7 cellular contexts compared by ENCODE assay signal in the genomic region with DNA sequence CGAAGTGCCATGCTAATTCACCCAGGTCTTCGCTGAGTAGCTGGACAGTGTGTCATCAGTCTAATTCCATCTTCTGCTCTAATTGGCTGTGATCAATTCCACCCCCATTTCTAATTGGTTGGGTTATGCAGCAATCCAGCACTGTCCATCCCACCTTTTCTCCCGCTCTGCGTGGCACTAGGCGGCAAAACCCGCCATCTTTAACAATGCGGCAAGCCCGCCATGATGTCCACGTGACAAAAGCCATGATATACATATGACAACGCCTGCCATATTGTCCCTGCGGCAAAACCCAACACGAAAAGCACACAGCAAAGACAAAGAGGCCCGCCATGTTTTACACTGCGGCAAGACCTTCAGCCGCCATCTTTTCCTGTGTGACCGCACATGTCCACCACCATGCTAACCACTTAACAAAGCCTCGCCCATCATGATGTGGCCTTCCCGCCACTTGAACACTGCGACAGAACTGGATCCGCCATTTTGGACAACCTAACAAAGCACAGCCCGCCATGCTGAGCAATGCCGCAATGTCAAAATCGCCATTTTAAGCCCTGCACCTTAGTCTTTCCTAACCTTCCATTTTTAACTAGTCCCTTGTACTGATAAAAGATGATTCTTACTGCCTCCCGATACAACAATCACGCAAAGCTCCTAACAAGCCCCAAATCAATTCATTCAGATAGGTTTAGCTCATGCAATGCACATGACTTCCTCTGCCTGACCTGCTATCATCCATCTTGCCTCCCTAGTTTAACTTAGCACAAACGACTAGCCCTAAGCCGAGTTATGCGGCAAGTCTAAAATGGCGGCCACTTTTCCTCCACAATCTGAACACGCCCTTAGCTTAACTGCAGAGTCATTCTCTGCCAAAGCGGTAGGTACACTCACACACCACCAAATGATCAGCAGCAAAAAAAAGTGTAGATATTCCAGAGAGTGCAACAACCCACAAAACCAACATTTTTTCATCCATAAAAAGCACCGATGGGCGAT. TPM values are rescaled to one million over a fixed set of nuclear protein-coding genes. Genes with fewer than 3 reads are reported as not detected.
DNase-seq lines count a peak whose midpoint lies in the region; ATAC-seq and TF ChIP-seq lines count a peak whose summit lies in the region.

No MANE protein-coding gene starts in this region.

- no peak for TF ChIP-seq EP300 in stomach (IDR thresholded peaks at IDR 0.05)

- WGBS in stomach, 5 donors, result 45 to 98% (median 87%) methylated on average over 33 of the region's 33 CpGs

- no peak for TF ChIP-seq POLR2A in stomach (IDR thresholded peaks at IDR 0.05)

- no peaks in the 10 kb centered on the region for H3K9me3 ChIP-seq in stomach

- DNase-seq in NCI-H1048 (lab: John Stamatoyannopoulos, UW) (peak; percentile 19), stomach (peak; percentile 87), NCI-H2029 treated with DMSO at 0.1 percent for 48 hours (lab: John Stamatoyannopoulos, UW) (no peak)
- DNase-seq in effector CD4-positive, alpha-beta T cell, result peak; percentile 63
- DNase-seq in activated effector memory CD4-positive, alpha-beta T cell treated with Interleukin-2 at 50 U/mL for 16 hours, result no peak

- H3K27ac ChIP-seq in stomach, result peak overlapping the region in 3 of 5 donors; percentile 77 to 89 (median 85)

- peak overlapping the region in 2 of 4 donors; percentile 54 for H3K4me3 ChIP-seq in stomach

- intact Hi-C loops in stomach (cut with DNase I; ENCODE audit: low total_unique reads), result loop anchor here (10.0 kb wide), 2 partner anchors 493 to 703 kb away; no protein-coding TSS in a partner anchor

- no peaks in the 10 kb centered on the region for H3K36me3 ChIP-seq in stomach

- ATAC-seq in GM19324 (IDR thresholded peaks at IDR 0.05; ENCODE audit: low FRiP score, unreplicated experiment) (peak; percentile 79), HG03045 (IDR thresholded peaks at IDR 0.05; ENCODE audit: unreplicated experiment) (no peak)

- peaks cover 0 to 26% (median 10%) of the 10 kb centered on the region in 4 donors for H3K4me1 ChIP-seq in stomach

- H3K27me3 ChIP-seq in stomach, result no peaks in the 10 kb centered on the region

- TF ChIP-seq CTCF in stomach (IDR thresholded peaks at IDR 0.05), result no peak

RNA-seq across cellular contexts. Expression of a gene that starts 1.2 kb away (rescaled TPM):
- total RNA-seq in stomach, result 100 to 1,000 TPM in 3 of 5 donors, 1 to 10 TPM in 2; 5.4 to 614 (median 444) TPM
- 10 to 100 TPM in 1 of 3 donors, under 1 TPM in 2; 0.19 to 37.7 (median 0.28) TPM for polyA plus RNA-seq in stomach

Comparison
In these comparisons a context has a peak if more than half of its experiments do, and no peak if none do; other contexts are left out.
1. DNase-seq: peak in NCI-H1048 (single experiment), effector CD4-positive, alpha-beta T cell (single experiment) and stomach (single experiment); none in activated effector memory CD4-positive, alpha-beta T cell treated with Interleukin-2 at 50 U/mL for 16 hours (single experiment) and NCI-H2029 treated with DMSO at 0.1 percent for 48 hours (single experiment).